ENCODE assay signal across 12 cellular contexts in genomic region chr5:52943285-52943684, GRCh38. TPM values are rescaled to one million over a fixed set of nuclear protein-coding genes. Genes with fewer than 3 reads are reported as not detected.
DNase-seq lines count a peak whose midpoint lies in the region; ATAC-seq and TF ChIP-seq lines count a peak whose summit lies in the region.
"Had no signal": no experiment of that assay in that cellular context is flagged by ENCODE, and none has a peak within 500 bp of the region (broad histone marks: within the 10 kb centered on the region; RNA-seq: fewer than 3 reads in every experiment).

No MANE protein-coding gene starts in this region.

- H3K4me1 Mint-ChIP-seq in activated T-cell treated with anti-CD3 and anti-CD28 coated beads, Interleukin-2, amount 50 U/mL, for 72 hours (ENCODE audit: low read depth), result peaks cover 10% of the 10 kb centered on the region
- H3K4me1 Mint-ChIP-seq in stimulated activated naive CD8-positive, alpha-beta T cell treated with anti-CD3 and anti-CD28 coated beads, Interleukin-15, amount 100 ng/mL, for 72 hours, result peaks cover 8% of the 10 kb centered on the region

- in situ Hi-C loops in astrocyte of the spinal cord (cut with HindIII; ENCODE audit: low sequenced_read_pairs), result no loop called here

- no peaks in the 10 kb centered on the region for H3K36me3 Mint-ChIP-seq in activated T-cell treated with anti-CD3 and anti-CD28 coated beads, Interleukin-2, amount 50 U/mL, for 72 hours (ENCODE audit: insufficient read depth in 2 of 2)

- H3K27me3 Mint-ChIP-seq in activated T-cell treated with anti-CD3 and anti-CD28 coated beads, Interleukin-2, amount 50 U/mL, for 72 hours (ENCODE audit: low read depth), result no peaks in the 10 kb centered on the region
- no peaks in the 10 kb centered on the region for H3K27me3 Mint-ChIP-seq in stimulated activated naive CD8-positive, alpha-beta T cell treated with anti-CD3 and anti-CD28 coated beads, Interleukin-15, amount 100 ng/mL, for 72 hours

- H3K9me3 Mint-ChIP-seq in activated T-cell treated with anti-CD3 and anti-CD28 coated beads, Interleukin-2, amount 50 U/mL, for 72 hours, result no peaks in the 10 kb centered on the region
- no peaks in the 10 kb centered on the region for H3K9me3 Mint-ChIP-seq in stimulated activated naive CD8-positive, alpha-beta T cell treated with anti-CD3 and anti-CD28 coated beads, Interleukin-15, amount 100 ng/mL, for 72 hours
- H3K9me3 Mint-ChIP-seq: naive thymus-derived CD4-positive, alpha-beta T cell had no signal

- peak; percentile 32 to 45 for ATAC-seq in activated T-cell treated with anti-CD3 and anti-CD28 coated beads, Interleukin-2, amount 50 U/mL, for 72 hours (replicated peaks in 1 of 2)
- ATAC-seq in HG03354 (IDR thresholded peaks at IDR 0.05; ENCODE audit: poor library complexity, severe bottlenecking, unreplicated experiment), result peak; percentile 67
- ATAC-seq in stimulated activated naive CD8-positive, alpha-beta T cell treated with anti-CD3 and anti-CD28 coated beads, Interleukin-15, amount 100 ng/mL, for 72 hours, result peak; percentile 69
- no peak for ATAC-seq in GM21737 (IDR thresholded peaks at IDR 0.05; ENCODE audit: unreplicated experiment)
- ATAC-seq: naive thymus-derived CD4-positive, alpha-beta T cell had no signal

- no peak overlapping the region for H3K27ac Mint-ChIP-seq in activated T-cell treated with anti-CD3 and anti-CD28 coated beads, Interleukin-2, amount 50 U/mL, for 72 hours
- no peak overlapping the region for H3K27ac Mint-ChIP-seq in stimulated activated naive CD8-positive, alpha-beta T cell treated with anti-CD3 and anti-CD28 coated beads, Interleukin-15, amount 100 ng/mL, for 72 hours

- TF ChIP-seq CTCF in astrocyte of the spinal cord (IDR thresholded peaks at IDR 0.05; ENCODE audit: low read depth, low read length), result peak; percentile 14

- H3K4me3 Mint-ChIP-seq in activated T-cell treated with anti-CD3 and anti-CD28 coated beads, Interleukin-2, amount 50 U/mL, for 72 hours, result no peak overlapping the region
- no peak overlapping the region for H3K4me3 Mint-ChIP-seq in stimulated activated naive CD8-positive, alpha-beta T cell treated with anti-CD3 and anti-CD28 coated beads, Interleukin-15, amount 100 ng/mL, for 72 hours

- DNase-seq in activated T-cell treated with anti-CD3 and anti-CD28 coated beads, Interleukin-2, amount 50 U/mL, for 72 hours, result no peak
- DNase-seq in activated T-cell treated with anti-CD3 and anti-CD28 coated beads, Interleukin-2, amount 50 U/mL, for 48 hours, result no peak
- DNase-seq in astrocyte of the spinal cord (ENCODE audit: low read depth, low spot score) (no peak), NCI-H2107 (lab: John Stamatoyannopoulos, UW) (no peak)
- no peak for DNase-seq in stimulated activated naive CD8-positive, alpha-beta T cell treated with anti-CD3 and anti-CD28 coated beads, Interleukin-15, amount 100 ng/mL, for 72 hours
- DNase-seq in activated CD4-positive, alpha-beta T cell treated with anti-CD3 and anti-CD28 coated beads for 4 hours, result no peak
- DNase-seq: caudate nucleus; naive thymus-derived CD4-positive, alpha-beta T cell; SHP77 treated with DMSO at 0.1 percent for 48 hours; stimulated activated CD4-positive, alpha-beta T cell treated with anti-CD3 and anti-CD28 coated beads, Interleukin-4, amount 100 ng/mL, for 4 hours had no signal

- H3K4me3 ChIP-seq in astrocyte of the spinal cord (ENCODE audit: low read depth, low read length), result no peak overlapping the region

RNA-seq across cellular contexts. Expression of gene ITGA2, which starts 45.9 kb away (rescaled TPM):
- 1 to 10 TPM in 1 of 2 donors, under 1 TPM in 1; 0.79 to 1.7 TPM for total RNA-seq in activated T-cell treated with anti-CD3 and anti-CD28 coated beads, Interleukin-2, amount 50 U/mL, for 72 hours
